8 cellular contexts compared by ENCODE assay signal in genomic region chr12:40152783-40153383, GRCh38. TPM values are rescaled to one million over a fixed set of nuclear protein-coding genes. Genes with fewer than 3 reads are reported as not detected.
DNase-seq lines count a peak whose midpoint lies in the region; FAIRE-seq and TF ChIP-seq lines count a peak whose summit lies in the region.

No MANE protein-coding gene starts in this region.

- H2BK120ac ChIP-seq in H1 (replicated peaks; ENCODE audit: low read depth, low read length) = no peak overlapping the region

- H3K9ac ChIP-seq in H1 (replicated peaks in 1 of 4; ENCODE audit: extremely low read depth in 1 of 4, low read depth in 3 of 4, low read length in 3 of 4) = no peak overlapping the region

- H3K9me3 ChIP-seq in H1 (ENCODE audit: insufficient read depth in 2 of 2, low read depth in 1 of 2, low read length in 1 of 2) (no peaks in the 10 kb centered on the region), stomach (no peaks in the 10 kb centered on the region)

- TF ChIP-seq CTCF in GM12875 (IDR thresholded peaks at IDR 0.05; ENCODE audit: borderline replicate concordance, insufficient read depth, low read depth, low read length) (peak; percentile 46; the same call in 1 of the 2 replicates), NB4 (IDR thresholded peaks at IDR 0.05; ENCODE audit: low read depth, low read length) (peak; percentile 69), VCaP (conservative IDR thresholded peaks at IDR 0.05) (peak; percentile 93), H1 (IDR thresholded peaks at IDR 0.05; ENCODE audit: control extremely low read depth in 1 of 3, insufficient read depth in 1 of 3, low read depth in 1 of 3, low read length in 3 of 3) (peak in 2 of 3 experiments; percentile 58; a peak in 3 of 4 replicates), mesothelial cell of epicardium (IDR thresholded peaks at IDR 0.05; ENCODE audit: unreplicated experiment) (peak; percentile 84), stomach (IDR thresholded peaks at IDR 0.05) (peak in 4 of 7 experiments; percentile 54 to 88 (median 79))

- no peaks in the 10 kb centered on the region for H3K79me2 ChIP-seq in H1 (ENCODE audit: control insufficient read depth in 1 of 2, insufficient read depth in 2 of 2, low read length in 2 of 2)

- no peaks in the 10 kb centered on the region for H3K27me3 ChIP-seq in H1 (replicated peaks in 1 of 4; ENCODE audit: control insufficient read depth in 3 of 4, extremely low read depth in 1 of 4, insufficient read depth in 3 of 4, low read length in 3 of 4)
- no peaks in the 10 kb centered on the region for H3K27me3 ChIP-seq in stomach

- peak; percentile 83 for FAIRE-seq in H1 (lab: Jason Lieb, UNC)

- no peaks in the 10 kb centered on the region for H3K36me3 Mint-ChIP-seq in mesothelial cell of epicardium

- H4K8ac ChIP-seq in H1 (ENCODE audit: extremely low read depth, insufficient read depth, low read length) = no peak overlapping the region

- CTCF ChIA-PET in H1 (lab: Charles Lee; ENCODE audit: partially characterized antibody) = interaction anchor here (0.6 to 2.3 kb wide), 11 partner anchors 27 to 1178 kb away, joined by 3 to 6 read pairs (median 3); no protein-coding TSS in a partner anchor

- H4K20me1 ChIP-seq in H1 (replicated peaks in 1 of 2; ENCODE audit: control insufficient read depth in 1 of 2, insufficient read depth in 2 of 2, low read length in 2 of 2) = no peaks in the 10 kb centered on the region

- H3K56ac ChIP-seq in H1 (replicated peaks; ENCODE audit: insufficient read length, low read depth, low read length) = no peak overlapping the region

- no peak overlapping the region for H2BK15ac ChIP-seq in H1 (ENCODE audit: low read length)

- H3K27me3 Mint-ChIP-seq in mesothelial cell of epicardium (ENCODE audit: low read depth) = no peaks in the 10 kb centered on the region

- peak; percentile 72 to 73 for TF ChIP-seq RAD21 in H1 (IDR thresholded peaks at IDR 0.05 in 1 of 2, conservative IDR thresholded peaks at IDR 0.05 in 1 of 2; ENCODE audit: low read depth in 2 of 2, low read length in 2 of 2)

- H3K18ac ChIP-seq in H1 (ENCODE audit: extremely low read depth, low read length) = no peak overlapping the region

- TF ChIP-seq POLR2A in NB4 (IDR thresholded peaks at IDR 0.05; ENCODE audit: extremely low read depth, insufficient read length) = no peak
- no peak for TF ChIP-seq POLR2A in H1 (IDR thresholded peaks at IDR 0.05; ENCODE audit: control extremely low read depth in 1 of 2, low read depth in 2 of 2, low read length in 2 of 2)
- TF ChIP-seq POLR2A in stomach (IDR thresholded peaks at IDR 0.05) = no peak

- no peak overlapping the region for H4K91ac ChIP-seq in H1 (replicated peaks; ENCODE audit: insufficient read length, low read length)

- H3K23ac ChIP-seq in H1 (ENCODE audit: insufficient read length) = no peak overlapping the region

- H3K36me3 ChIP-seq in H1 (ENCODE audit: control insufficient read depth in 2 of 4, insufficient read depth in 4 of 4, low read length in 3 of 4) = no peaks in the 10 kb centered on the region
- no peaks in the 10 kb centered on the region for H3K36me3 ChIP-seq in stomach

- no peak overlapping the region for H2BK5ac ChIP-seq in H1 (ENCODE audit: low read depth, low read length)

- H3K4me2 ChIP-seq in H1 (ENCODE audit: insufficient read depth in 1 of 2, low read depth in 2 of 2, low read length in 2 of 2) = no peak overlapping the region

- H2BK20ac ChIP-seq in H1 (ENCODE audit: low read length) = no peak overlapping the region

- H3K4me3 Mint-ChIP-seq in mesothelial cell of epicardium = no peak overlapping the region

- H3K27ac ChIP-seq in VCaP (no peak overlapping the region), H1 (ENCODE audit: low read depth, low read length) (no peak overlapping the region), stomach (no peak overlapping the region)

- H4K5ac ChIP-seq in H1 (ENCODE audit: insufficient read length, low read depth, low read length) = no peak overlapping the region

- DNase-seq in A172 (ENCODE audit: low spot score) = peak; percentile 36
- DNase-seq in NB4 (ENCODE audit: low read depth) = peak; percentile 78
- DNase-seq in H1 (ENCODE audit: low read depth in 1 of 2, low spot score in 2 of 2) = peak in 1 of 2 experiments; percentile 66
- DNase-seq in mesothelial cell of epicardium (ENCODE audit: low spot score in 2 of 2, unreplicated experiment in 2 of 2) = peak in 1 of 2 experiments; percentile 57
- peak; percentile 50 for DNase-seq in stomach
- DNase-seq in GF-D8 (lab: John Stamatoyannopoulos, UW) = no peak

- WGBS in H1 (ENCODE audit: extremely low coverage in 1 of 2, insufficient coverage in 1 of 2, insufficient read length in 1 of 2, insufficient replicate concordance in 2 of 2, low coverage in 1 of 2, low lambda C conversion rate in 2 of 2, missing lambda C conversion rate in 1 of 2), 2 experiments = 52% methylated on average over 4 of the region's 4 CpGs; no CpG with 5 or more reads in 1 of the 2 experiments
- 34 to 37% (median 36%) methylated on average over 4 of the region's 4 CpGs for WGBS in stomach, 5 donors

- H3K4me3 ChIP-seq in GM12875 (ENCODE audit: low read depth, low read length) (no peak overlapping the region), NB4 (ENCODE audit: low read depth, low read length) (no peak overlapping the region), H1 (ENCODE audit: extremely low read depth in 1 of 4, insufficient read depth in 2 of 4, low read depth in 3 of 4, low read length in 4 of 4) (no peak overlapping the region), stomach (no peak overlapping the region)

- no peaks in the 10 kb centered on the region for H3K23me2 ChIP-seq in H1 (ENCODE audit: low read depth, low read length)

- H2AFZ ChIP-seq in H1 (ENCODE audit: low read length) = no peak overlapping the region

- intact Hi-C loops in stomach (cut with DNase I; ENCODE audit: low total_unique reads) = no loop called here

- no peaks in the 10 kb centered on the region for H3K4me1 ChIP-seq in H1 (replicated peaks in 1 of 4; ENCODE audit: control insufficient read depth in 3 of 4, insufficient read depth in 4 of 4, low read length in 3 of 4)
- peaks cover 0 to 9% (median 0%) of the 10 kb centered on the region in 4 donors for H3K4me1 ChIP-seq in stomach

- no peak overlapping the region for H3K4ac ChIP-seq in H1 (replicated peaks; ENCODE audit: insufficient read length, low read depth, low read length)

- H3K79me1 ChIP-seq in H1 (ENCODE audit: low read depth, low read length) = no peaks in the 10 kb centered on the region

- H3K14ac ChIP-seq in H1 (ENCODE audit: insufficient read length) = no peak overlapping the region

- POLR2A ChIA-PET in H1 (lab: Charles Lee; ENCODE audit: partially characterized antibody) = no interaction called here

- no peak overlapping the region for H3K27ac Mint-ChIP-seq in mesothelial cell of epicardium

- H3K9me3 Mint-ChIP-seq in mesothelial cell of epicardium = no peaks in the 10 kb centered on the region

- no peak overlapping the region for H2AK5ac ChIP-seq in H1 (ENCODE audit: low read depth, low read length)

- TF ChIP-seq EP300 in H1 (IDR thresholded peaks at IDR 0.05; ENCODE audit: borderline replicate concordance in 1 of 2, low read depth in 2 of 2, low read length in 2 of 2) (no peak), stomach (IDR thresholded peaks at IDR 0.05) (no peak)

- H3K4me1 Mint-ChIP-seq in mesothelial cell of epicardium = peaks cover 5% of the 10 kb centered on the region

- no peak overlapping the region for H2BK12ac ChIP-seq in H1 (ENCODE audit: low read depth, low read length)

TF ChIP-seq in H1, 55 proteins besides CTCF, POLR2A, EP300 and RAD21:
- TF ChIP-seq PHF8 (conservative IDR thresholded peaks at IDR 0.05; ENCODE audit: low read depth, low read length) (no peak), CHD1 (IDR thresholded peaks at IDR 0.05; ENCODE audit: low read depth, low read length) (no peak), YY1 (IDR thresholded peaks at IDR 0.05; ENCODE audit: low read depth, low read length) (no peak), TAF1 (IDR thresholded peaks at IDR 0.05; ENCODE audit: low read depth, low read length) (no peak), JUN (IDR thresholded peaks at IDR 0.05; ENCODE audit: low read depth, low read length) (no peak), ASH2L (IDR thresholded peaks at IDR 0.05; ENCODE audit: low read length) (no peak), TEAD4 (IDR thresholded peaks at IDR 0.05; ENCODE audit: low read depth, low read length) (no peak)

RNA-seq across cellular contexts. Expression of gene SLC2A13, which starts 47.0 kb away (rescaled TPM):
- 4.0 and 4.6 TPM in 2 replicates for total RNA-seq in A172 (2014; rRNA removed; shearing (Covaris generic))
- total RNA-seq in H1 (2021; fragmentation: NEBNext Ultra II Directional; extraction: Animal tissue kit (Norgen Biotek cat#: 25700)) = 8.4 and 9.6 TPM in 2 replicates
- polyA plus RNA-seq in H1 (2011; rRNA removed) (2.0 and 2.8 TPM in 2 replicates), stomach (1 to 10 TPM in 2 of 3 donors, under 1 TPM in 1; 0.93 to 1.4 (median 1.1) TPM)
- 2.7 TPM for polyA plus RNA-seq in H1 (2011; cell fraction: cytosol; rRNA removed)
- polyA plus RNA-seq in H1 (2011; cell fraction: nucleus; rRNA removed) = 6.2 TPM
- 1.8 to 4.8 TPM (median 3.0 TPM) in 4 replicates for polyA plus RNA-seq in H1 (2012, experiment 1 of 2)
- polyA plus RNA-seq in H1 (2012, experiment 2 of 2) = 0.76 TPM
- 6.7 TPM for polyA plus RNA-seq in H1 (2013, experiment 1 of 2)
- polyA plus RNA-seq in H1 (2013, experiment 2 of 2) = 6.7 TPM
- polyA minus RNA-seq in H1 (2011; rRNA and poly(A)+ RNA removed) = 11.6 and 11.9 TPM in 2 replicates
- polyA minus RNA-seq in H1 (2011; cell fraction: cytosol; rRNA and poly(A)+ RNA removed) = 9.5 TPM
- polyA minus RNA-seq in H1 (2011; cell fraction: nucleus; rRNA and poly(A)+ RNA removed) = 47.5 TPM
- total RNA-seq in mesothelial cell of epicardium (5.7 to 7.4 TPM (median 6.7 TPM) in 3 replicates), stomach (10 to 100 TPM in 3 of 5 donors, 1 to 10 TPM in 2; 3.5 to 87.5 (median 17.2) TPM)
